Comparison of ENCODE assay signal across 8 cellular contexts in genomic region chr15:38817427-38818155, GRCh38.
DNase-seq lines count a peak whose midpoint lies in the region; ATAC-seq lines count a peak whose summit lies in the region.

No MANE protein-coding gene starts in this region.

- H3K4me1 Mint-ChIP-seq in effector memory CD8-positive, alpha-beta T cell (ENCODE audit: low read depth in 2 of 2) = peaks cover 0 to 4% of the 10 kb centered on the region in 2 donors

- DNase-seq in CD1c-positive myeloid dendritic cell (ENCODE audit: extremely low spot score) (peak; percentile 70), NCI-H526 treated with DMSO at 0.1 percent for 48 hours (lab: John Stamatoyannopoulos, UW) (peak; percentile 63), midbrain (lab: John Stamatoyannopoulos, UW) (peak; percentile 63)
- DNase-seq in activated CD8-positive, alpha-beta memory T cell treated with anti-CD3 and anti-CD28 coated beads for 24 hours = peak; percentile 94
- peak; percentile 80 to 88 (median 81) for DNase-seq in effector memory CD8-positive, alpha-beta T cell
- peak; percentile 40 to 70 for DNase-seq in stimulated activated CD8-positive, alpha-beta memory T cell treated with anti-CD3 and anti-CD28 coated beads, Interleukin-4, amount 100 ng/mL, for 4 hours (ENCODE audit: low read depth in 2 of 2, low spot score in 1 of 2)

- H3K9me3 Mint-ChIP-seq in effector memory CD8-positive, alpha-beta T cell = no peaks in the 10 kb centered on the region

- no peak overlapping the region for H3K4me3 Mint-ChIP-seq in effector memory CD8-positive, alpha-beta T cell

- no peak overlapping the region for H3K27ac Mint-ChIP-seq in effector memory CD8-positive, alpha-beta T cell

- ATAC-seq in GM19035 (IDR thresholded peaks at IDR 0.05; ENCODE audit: unreplicated experiment) (peak; percentile 89), HG03159 (IDR thresholded peaks at IDR 0.05; ENCODE audit: unreplicated experiment) (peak; percentile 94)
- ATAC-seq in effector memory CD8-positive, alpha-beta T cell (replicated peaks) = peak; percentile 96

- peaks cover 0 to 9% of the 10 kb centered on the region in 2 donors for H3K27me3 Mint-ChIP-seq in effector memory CD8-positive, alpha-beta T cell

- peaks cover under 1% of the 10 kb centered on the region for H3K36me3 Mint-ChIP-seq in effector memory CD8-positive, alpha-beta T cell (ENCODE audit: insufficient read depth)

Comparison
In these comparisons a context has a peak if more than half of its experiments do, and no peak if none do; other contexts are left out.
1. Peak in every context shown above with its lines: DNase-seq and ATAC-seq.